30 cellular contexts compared by ENCODE assay signal in genomic region chr2:163405298-163405697, GRCh38.
DNase-seq lines count a peak whose midpoint lies in the region; ATAC-seq, FAIRE-seq and TF ChIP-seq lines count a peak whose summit lies in the region.
"Had no signal": no experiment of that assay in that cellular context is flagged by ENCODE, and none has a peak within 500 bp of the region (broad histone marks: within the 10 kb centered on the region; RNA-seq: fewer than 3 reads in every experiment).

No MANE protein-coding gene starts in this region.

- TF ChIP-seq RAD21 in H1 (IDR thresholded peaks at IDR 0.05 in 1 of 2, conservative IDR thresholded peaks at IDR 0.05 in 1 of 2; ENCODE audit: low read depth in 2 of 2, low read length in 2 of 2) = no peak

- H3K27me3 ChIP-seq in OCI-LY1 (ENCODE audit: insufficient read depth, low read length) (no peaks in the 10 kb centered on the region), H1 (replicated peaks in 1 of 4; ENCODE audit: control insufficient read depth in 3 of 4, extremely low read depth in 1 of 4, insufficient read depth in 3 of 4, low read length in 3 of 4) (peaks cover 0 to 1% (median 0%) of the 10 kb centered on the region in 4 experiments; a peak in 1 of 7 replicates)
- H3K27me3 ChIP-seq: left lung, right atrium auricular region, SJSA1, upper lobe of right lung had no signal

- H4K5ac ChIP-seq in H1 (ENCODE audit: insufficient read length, low read depth, low read length) = no peak overlapping the region

- H2BK120ac ChIP-seq in H1 (replicated peaks; ENCODE audit: low read depth, low read length) = no peak overlapping the region

- CTCF ChIA-PET in H1 (lab: Charles Lee; ENCODE audit: partially characterized antibody) = no interaction called here

- H4K20me1 ChIP-seq in OCI-LY1 (ENCODE audit: insufficient read depth, low read length) (no peaks in the 10 kb centered on the region), H1 (replicated peaks in 1 of 2; ENCODE audit: control insufficient read depth in 1 of 2, insufficient read depth in 2 of 2, low read length in 2 of 2) (no peaks in the 10 kb centered on the region)

- no peak overlapping the region for H3K4ac ChIP-seq in H1 (replicated peaks; ENCODE audit: insufficient read length, low read depth, low read length)

- TF ChIP-seq POLR2A in H1 (IDR thresholded peaks at IDR 0.05; ENCODE audit: control extremely low read depth in 1 of 2, low read depth in 2 of 2, low read length in 2 of 2) (no peak), GM18505 (IDR thresholded peaks at IDR 0.05; ENCODE audit: borderline replicate concordance, extremely low read depth, insufficient read depth, insufficient read length) (no peak)

- H3K9me3 ChIP-seq in OCI-LY1 (ENCODE audit: low read length) = no peaks in the 10 kb centered on the region
- no peaks in the 10 kb centered on the region for H3K9me3 ChIP-seq in H1 (ENCODE audit: insufficient read depth in 2 of 2, low read depth in 1 of 2, low read length in 1 of 2)
- H3K9me3 ChIP-seq: left lung, right atrium auricular region, SJSA1, upper lobe of right lung had no signal

- H3K79me2 ChIP-seq in OCI-LY1 (ENCODE audit: insufficient read depth, low read length) = no peaks in the 10 kb centered on the region
- no peaks in the 10 kb centered on the region for H3K79me2 ChIP-seq in H1 (ENCODE audit: control insufficient read depth in 1 of 2, insufficient read depth in 2 of 2, low read length in 2 of 2)

- no peak overlapping the region for H2BK5ac ChIP-seq in H1 (ENCODE audit: low read depth, low read length)

- no peak overlapping the region for H3K14ac ChIP-seq in H1 (ENCODE audit: insufficient read length)

- H2BK20ac ChIP-seq in H1 (ENCODE audit: low read length) = no peak overlapping the region

- FAIRE-seq in H1 (lab: Jason Lieb, UNC) = no peak
- FAIRE-seq: A204.1, astrocyte, islet of Langerhans had no signal

- no peaks in the 10 kb centered on the region for H3F3A ChIP-seq in OCI-LY1 (ENCODE audit: insufficient read depth, low read length)

- H3K9me2 ChIP-seq in OCI-LY1 (ENCODE audit: low read depth, low read length) = no peaks in the 10 kb centered on the region

- POLR2A ChIA-PET in H1 (lab: Charles Lee; ENCODE audit: partially characterized antibody) = no interaction called here

- WGBS in H1 (ENCODE audit: extremely low coverage in 1 of 2, insufficient coverage in 1 of 2, insufficient read length in 1 of 2, insufficient replicate concordance in 2 of 2, low coverage in 1 of 2, low lambda C conversion rate in 2 of 2, missing lambda C conversion rate in 1 of 2), 2 experiments = 98% methylated on average over 2 of the region's 2 CpGs; no CpG with 5 or more reads in 1 of the 2 experiments

- H2BK12ac ChIP-seq in H1 (ENCODE audit: low read depth, low read length) = no peak overlapping the region

- H3K36me3 ChIP-seq in OCI-LY1 (ENCODE audit: insufficient read depth, low read length) (no peaks in the 10 kb centered on the region), H1 (ENCODE audit: control insufficient read depth in 2 of 4, insufficient read depth in 4 of 4, low read length in 3 of 4) (no peaks in the 10 kb centered on the region)
- H3K36me3 ChIP-seq: left lung, right atrium auricular region, SJSA1, upper lobe of right lung had no signal

- peak overlapping the region; percentile 86; the same call in 1 of the 2 replicates for H2AFZ ChIP-seq in OCI-LY1 (ENCODE audit: low read length)
- H2AFZ ChIP-seq in H1 (ENCODE audit: low read length) = 0 out of 2 replicates have a peak overlapping the region, but pooled peaks have one; percentile 38

- no peak overlapping the region for H3K56ac ChIP-seq in H1 (replicated peaks; ENCODE audit: insufficient read length, low read depth, low read length)

- TF ChIP-seq EP300 in H1 (IDR thresholded peaks at IDR 0.05; ENCODE audit: borderline replicate concordance in 1 of 2, low read depth in 2 of 2, low read length in 2 of 2) = no peak

- H2AK5ac ChIP-seq in H1 (ENCODE audit: low read depth, low read length) = no peak overlapping the region

- DNase-seq in DMS53 (lab: John Stamatoyannopoulos, UW) = peak; percentile 40
- no peak for DNase-seq in H1 (ENCODE audit: low read depth in 1 of 2, low spot score in 2 of 2)
- no peak for DNase-seq in activated CD4-positive, CD25-positive, alpha-beta regulatory T cell (lab: John Stamatoyannopoulos, UW)
- no peak for DNase-seq in GDM1 (lab: John Stamatoyannopoulos, UW)
- no peak for DNase-seq in activated effector memory CD4-positive, alpha-beta T cell treated with Interleukin-2 at 50 U/mL for 16 hours
- DNase-seq: activated CD4-positive, alpha-beta T cell treated with anti-CD3 and anti-CD28 coated beads, Interleukin-2, amount 50 U/mL, for 1 hour; activated naive CD8-positive, alpha-beta T cell treated with anti-CD3 and anti-CD28 coated beads, Interleukin-2, amount 50 U/mL, for 24 hours; activated T-cell treated with anti-CD3 and anti-CD28 coated beads, Interleukin-2, amount 50 U/mL, for 1 hour; cortex of kidney; effector memory CD4-positive, alpha-beta T cell; left lung; mesendoderm; NCI-H1048; NCI-H1694; NCI-H774; RPMI8226; stimulated activated naive CD8-positive, alpha-beta T cell treated with anti-CD3 and anti-CD28 coated beads, Interleukin-15, Interleukin-2, amounts not matched to agents 100 U/mL and 50 U/mL, for 24 hours; upper lobe of right lung had no signal

- TF ChIP-seq CTCF in OCI-LY1 (IDR thresholded peaks at IDR 0.05; ENCODE audit: low read length) = no peak
- no peak for TF ChIP-seq CTCF in H1 (IDR thresholded peaks at IDR 0.05; ENCODE audit: control extremely low read depth in 1 of 3, insufficient read depth in 1 of 3, low read depth in 1 of 3, low read length in 3 of 3)

- no peaks in the 10 kb centered on the region for H3K79me1 ChIP-seq in H1 (ENCODE audit: low read depth, low read length)

- H3K4me2 ChIP-seq in OCI-LY1 (ENCODE audit: low read length) (no peak overlapping the region), H1 (ENCODE audit: insufficient read depth in 1 of 2, low read depth in 2 of 2, low read length in 2 of 2) (no peak overlapping the region)
- H3K4me2 ChIP-seq: KMS-11, smooth muscle cell had no signal

- H3K4me3 ChIP-seq in OCI-LY1 (ENCODE audit: low read depth, low read length, poor library complexity, severe bottlenecking) (no peak overlapping the region), H1 (ENCODE audit: extremely low read depth in 1 of 4, insufficient read depth in 2 of 4, low read depth in 3 of 4, low read length in 4 of 4) (no peak overlapping the region)
- H3K4me3 ChIP-seq: left lung, right atrium auricular region, SJSA1, smooth muscle cell, upper lobe of right lung had no signal

- no peak overlapping the region for H4K8ac ChIP-seq in H1 (ENCODE audit: extremely low read depth, insufficient read depth, low read length)

- H3K4me1 ChIP-seq in OCI-LY1 (ENCODE audit: insufficient read depth, low read length, severe bottlenecking) = no peaks in the 10 kb centered on the region
- H3K4me1 ChIP-seq in H1 (replicated peaks in 1 of 4; ENCODE audit: control insufficient read depth in 3 of 4, insufficient read depth in 4 of 4, low read length in 3 of 4) = no peaks in the 10 kb centered on the region
- H3K4me1 ChIP-seq: left lung, right atrium auricular region, SJSA1, upper lobe of right lung had no signal

- H3K23me2 ChIP-seq in H1 (ENCODE audit: low read depth, low read length) = no peaks in the 10 kb centered on the region

- no peak overlapping the region for H3K18ac ChIP-seq in H1 (ENCODE audit: extremely low read depth, low read length)

- H3K9ac ChIP-seq in OCI-LY1 (ENCODE audit: low read length) = no peak overlapping the region
- no peak overlapping the region for H3K9ac ChIP-seq in H1 (replicated peaks in 1 of 4; ENCODE audit: extremely low read depth in 1 of 4, low read depth in 3 of 4, low read length in 3 of 4)
- H3K9ac ChIP-seq: KMS-11 had no signal

- no peak overlapping the region for H2BK15ac ChIP-seq in H1 (ENCODE audit: low read length)

- peak; percentile 43 for ATAC-seq in HG02885 (IDR thresholded peaks at IDR 0.05; ENCODE audit: poor library complexity, unreplicated experiment)
- ATAC-seq in GM18505 (IDR thresholded peaks at IDR 0.05; ENCODE audit: unreplicated experiment) = no peak
- ATAC-seq: activated naive CD8-positive, alpha-beta T cell treated with anti-CD3 and anti-CD28 coated beads, Interleukin-2, amount 50 U/mL, for 24 hours; HCT116; left lung; stimulated activated naive CD8-positive, alpha-beta T cell treated with anti-CD3 and anti-CD28 coated beads, Interleukin-15, Interleukin-2, amounts not matched to agents 100 U/mL and 50 U/mL, for 24 hours; upper lobe of right lung had no signal

- no peak overlapping the region for H4K91ac ChIP-seq in H1 (replicated peaks; ENCODE audit: insufficient read length, low read length)

- no peak overlapping the region for H3K27ac ChIP-seq in OCI-LY1 (ENCODE audit: low read depth, low read length, poor library complexity, severe bottlenecking)
- H3K27ac ChIP-seq in H1 (ENCODE audit: low read depth, low read length) = no peak overlapping the region
- H3K27ac ChIP-seq: epithelial cell of prostate, KMS-11, left lung, right atrium auricular region, SJSA1, upper lobe of right lung had no signal

- H3K23ac ChIP-seq in H1 (ENCODE audit: insufficient read length) = no peak overlapping the region

TF ChIP-seq in H1, 55 proteins besides CTCF, POLR2A, EP300 and RAD21 (continues in another document):
- TF ChIP-seq TEAD4 (IDR thresholded peaks at IDR 0.05; ENCODE audit: low read depth, low read length) (no peak), EGR1 (IDR thresholded peaks at IDR 0.05; ENCODE audit: borderline replicate concordance, low read depth, low read length) (no peak), SUZ12 (IDR thresholded peaks at IDR 0.05; ENCODE audit: low read length) (no peak), RXRA (IDR thresholded peaks at IDR 0.05; ENCODE audit: insufficient read depth, low read depth, low read length) (no peak), KDM5A (IDR thresholded peaks at IDR 0.05; ENCODE audit: low read length) (no peak), BRCA1 (IDR thresholded peaks at IDR 0.05; ENCODE audit: low read depth, low read length) (no peak), POU5F1 (IDR thresholded peaks at IDR 0.05; ENCODE audit: low read depth, low read length) (no peak), ATF2 (IDR thresholded peaks at IDR 0.05; ENCODE audit: low read length) (no peak), FOSL1 (IDR thresholded peaks at IDR 0.05; ENCODE audit: insufficient read depth, low read depth, low read length) (no peak), SIRT6 (IDR thresholded peaks at IDR 0.05; ENCODE audit: low read length) (no peak)
